Comparison of ENCODE assay signal across 1 cellular context in genomic region chr20:49278817-49279676, GRCh38.
TF ChIP-seq lines count a peak whose summit lies in the region.

No MANE protein-coding gene starts in this region.

TF ChIP-seq in K562, 482 proteins besides CTCF, POLR2A, EP300 and RAD21 (continued from another document and continues in another):
- TF ChIP-seq, protein P1, sequence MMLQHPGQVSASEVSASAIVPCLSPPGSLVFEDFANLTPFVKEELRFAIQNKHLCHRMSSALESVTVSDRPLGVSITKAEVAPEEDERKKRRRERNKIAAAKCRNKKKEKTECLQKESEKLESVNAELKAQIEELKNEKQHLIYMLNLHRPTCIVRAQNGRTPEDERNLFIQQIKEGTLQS (IDR thresholded peaks at IDR 0.05): no peak; the same call in 1 of the 2 replicates
- TF ChIP-seq, protein P1 (CRISPR knock-in tag; conservative IDR thresholded peaks at IDR 0.05): peak; percentile 10; the same call in 1 of the 2 replicates
- TF ChIP-seq, protein P2, sequence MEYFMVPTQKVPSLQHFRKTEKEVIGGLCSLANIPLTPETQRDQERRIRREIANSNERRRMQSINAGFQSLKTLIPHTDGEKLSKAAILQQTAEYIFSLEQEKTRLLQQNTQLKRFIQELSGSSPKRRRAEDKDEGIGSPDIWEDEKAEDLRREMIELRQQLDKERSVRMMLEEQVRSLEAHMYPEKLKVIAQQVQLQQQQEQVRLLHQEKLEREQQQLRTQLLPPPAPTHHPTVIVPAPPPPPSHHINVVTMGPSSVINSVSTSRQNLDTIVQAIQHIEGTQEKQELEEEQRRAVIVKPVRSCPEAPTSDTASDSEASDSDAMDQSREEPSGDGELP (CRISPR knock-in tag; IDR thresholded peaks at IDR 0.05; ENCODE audit: borderline replicate concordance): 0 out of 2 replicates have a peak, but pooled peaks have one; percentile 21
- TF ChIP-seq SNAPC5 (CRISPR knock-in tag; IDR thresholded peaks at IDR 0.05): no peak
- no peak for TF ChIP-seq ZNF174 (CRISPR knock-in tag; IDR thresholded peaks at IDR 0.05)
- TF ChIP-seq POLR2H (tag; IDR thresholded peaks at IDR 0.05; ENCODE audit: low read depth): peak; percentile 79
- TF ChIP-seq, protein P3, sequence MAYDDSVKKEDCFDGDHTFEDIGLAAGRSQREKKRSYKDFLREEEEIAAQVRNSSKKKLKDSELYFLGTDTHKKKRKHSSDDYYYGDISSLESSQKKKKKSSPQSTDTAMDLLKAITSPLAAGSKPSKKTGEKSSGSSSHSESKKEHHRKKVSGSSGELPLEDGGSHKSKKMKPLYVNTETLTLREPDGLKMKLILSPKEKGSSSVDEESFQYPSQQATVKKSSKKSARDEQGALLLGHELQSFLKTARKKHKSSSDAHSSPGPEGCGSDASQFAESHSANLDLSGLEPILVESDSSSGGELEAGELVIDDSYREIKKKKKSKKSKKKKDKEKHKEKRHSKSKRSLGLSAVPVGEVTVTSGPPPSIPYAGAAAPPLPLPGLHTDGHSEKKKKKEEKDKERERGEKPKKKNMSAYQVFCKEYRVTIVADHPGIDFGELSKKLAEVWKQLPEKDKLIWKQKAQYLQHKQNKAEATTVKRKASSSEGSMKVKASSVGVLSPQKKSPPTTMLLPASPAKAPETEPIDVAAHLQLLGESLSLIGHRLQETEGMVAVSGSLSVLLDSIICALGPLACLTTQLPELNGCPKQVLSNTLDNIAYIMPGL (CRISPR knock-in tag; IDR thresholded peaks at IDR 0.05): peak; percentile 64; the same call in 1 of the 2 replicates
- TF ChIP-seq CEBPG (CRISPR knock-in tag; IDR thresholded peaks at IDR 0.05): peak; percentile 59; the same call in 1 of the 2 replicates
- TF ChIP-seq CEBPG (tag; conservative IDR thresholded peaks at IDR 0.05 in 1 of 2, IDR thresholded peaks at IDR 0.05 in 1 of 2): peak; percentile 68 to 77
- TF ChIP-seq ZNF586 (CRISPR knock-in tag; conservative IDR thresholded peaks at IDR 0.05): no peak
- TF ChIP-seq MAX (CRISPR knock-in tag; IDR thresholded peaks at IDR 0.05): peak; percentile 40
- TF ChIP-seq TEAD4 (IDR thresholded peaks at IDR 0.05; ENCODE audit: low read length): peak; percentile 4; the same call in 1 of the 2 replicates
- no peak for TF ChIP-seq TEAD4 (CRISPR knock-in tag; IDR thresholded peaks at IDR 0.05; ENCODE audit: borderline replicate concordance)
- TF ChIP-seq ZNF217 (CRISPR knock-in tag; IDR thresholded peaks at IDR 0.05): no peak
- peak; percentile 87 for TF ChIP-seq GTF2E2 (tag; IDR thresholded peaks at IDR 0.05)
- peak; percentile 52; the same call in 1 of the 2 replicates for TF ChIP-seq SMARCA5 (IDR thresholded peaks at IDR 0.05)
- peak; percentile 40; the same call in 1 of the 2 replicates for TF ChIP-seq SMARCC2 (IDR thresholded peaks at IDR 0.05; ENCODE audit: low read depth)
- TF ChIP-seq, protein P4, sequence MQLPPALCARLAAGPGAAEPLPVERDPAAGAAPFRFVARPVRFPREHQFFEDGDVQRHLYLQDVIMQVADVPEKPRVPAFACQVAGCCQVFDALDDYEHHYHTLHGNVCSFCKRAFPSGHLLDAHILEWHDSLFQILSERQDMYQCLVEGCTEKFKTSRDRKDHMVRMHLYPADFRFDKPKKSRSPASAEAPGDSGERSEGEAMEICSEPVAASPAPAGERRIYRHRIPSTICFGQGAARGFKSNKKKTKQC (CRISPR knock-in tag; IDR thresholded peaks at IDR 0.05): peak; percentile 3; the same call in 1 of the 2 replicates
- TF ChIP-seq, protein P5, sequence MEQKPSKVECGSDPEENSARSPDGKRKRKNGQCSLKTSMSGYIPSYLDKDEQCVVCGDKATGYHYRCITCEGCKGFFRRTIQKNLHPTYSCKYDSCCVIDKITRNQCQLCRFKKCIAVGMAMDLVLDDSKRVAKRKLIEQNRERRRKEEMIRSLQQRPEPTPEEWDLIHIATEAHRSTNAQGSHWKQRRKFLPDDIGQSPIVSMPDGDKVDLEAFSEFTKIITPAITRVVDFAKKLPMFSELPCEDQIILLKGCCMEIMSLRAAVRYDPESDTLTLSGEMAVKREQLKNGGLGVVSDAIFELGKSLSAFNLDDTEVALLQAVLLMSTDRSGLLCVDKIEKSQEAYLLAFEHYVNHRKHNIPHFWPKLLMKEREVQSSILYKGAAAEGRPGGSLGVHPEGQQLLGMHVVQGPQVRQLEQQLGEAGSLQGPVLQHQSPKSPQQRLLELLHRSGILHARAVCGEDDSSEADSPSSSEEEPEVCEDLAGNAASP (IDR thresholded peaks at IDR 0.05): peak; percentile 3; the same call in 1 of the 2 replicates
- TF ChIP-seq, protein P6, sequence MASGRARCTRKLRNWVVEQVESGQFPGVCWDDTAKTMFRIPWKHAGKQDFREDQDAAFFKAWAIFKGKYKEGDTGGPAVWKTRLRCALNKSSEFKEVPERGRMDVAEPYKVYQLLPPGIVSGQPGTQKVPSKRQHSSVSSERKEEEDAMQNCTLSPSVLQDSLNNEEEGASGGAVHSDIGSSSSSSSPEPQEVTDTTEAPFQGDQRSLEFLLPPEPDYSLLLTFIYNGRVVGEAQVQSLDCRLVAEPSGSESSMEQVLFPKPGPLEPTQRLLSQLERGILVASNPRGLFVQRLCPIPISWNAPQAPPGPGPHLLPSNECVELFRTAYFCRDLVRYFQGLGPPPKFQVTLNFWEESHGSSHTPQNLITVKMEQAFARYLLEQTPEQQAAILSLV (tag; IDR thresholded peaks at IDR 0.05): 0 out of 2 replicates have a peak, but pooled peaks have one; percentile 35
- no peak for TF ChIP-seq ZNF518B (CRISPR knock-in tag; IDR thresholded peaks at IDR 0.05)
- TF ChIP-seq TGIF2 (CRISPR knock-in tag; IDR thresholded peaks at IDR 0.05): 0 out of 2 replicates have a peak, but pooled peaks have one; percentile 83
- TF ChIP-seq, protein P7, sequence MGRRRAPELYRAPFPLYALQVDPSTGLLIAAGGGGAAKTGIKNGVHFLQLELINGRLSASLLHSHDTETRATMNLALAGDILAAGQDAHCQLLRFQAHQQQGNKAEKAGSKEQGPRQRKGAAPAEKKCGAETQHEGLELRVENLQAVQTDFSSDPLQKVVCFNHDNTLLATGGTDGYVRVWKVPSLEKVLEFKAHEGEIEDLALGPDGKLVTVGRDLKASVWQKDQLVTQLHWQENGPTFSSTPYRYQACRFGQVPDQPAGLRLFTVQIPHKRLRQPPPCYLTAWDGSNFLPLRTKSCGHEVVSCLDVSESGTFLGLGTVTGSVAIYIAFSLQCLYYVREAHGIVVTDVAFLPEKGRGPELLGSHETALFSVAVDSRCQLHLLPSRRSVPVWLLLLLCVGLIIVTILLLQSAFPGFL (CRISPR knock-in tag; IDR thresholded peaks at IDR 0.05): 0 out of 2 replicates have a peak, but pooled peaks have one; percentile 89
- no peak; the same call in 1 of the 2 replicates for TF ChIP-seq PHF8 (IDR thresholded peaks at IDR 0.05; ENCODE audit: borderline replicate concordance, low read length)
- TF ChIP-seq, protein P8, sequence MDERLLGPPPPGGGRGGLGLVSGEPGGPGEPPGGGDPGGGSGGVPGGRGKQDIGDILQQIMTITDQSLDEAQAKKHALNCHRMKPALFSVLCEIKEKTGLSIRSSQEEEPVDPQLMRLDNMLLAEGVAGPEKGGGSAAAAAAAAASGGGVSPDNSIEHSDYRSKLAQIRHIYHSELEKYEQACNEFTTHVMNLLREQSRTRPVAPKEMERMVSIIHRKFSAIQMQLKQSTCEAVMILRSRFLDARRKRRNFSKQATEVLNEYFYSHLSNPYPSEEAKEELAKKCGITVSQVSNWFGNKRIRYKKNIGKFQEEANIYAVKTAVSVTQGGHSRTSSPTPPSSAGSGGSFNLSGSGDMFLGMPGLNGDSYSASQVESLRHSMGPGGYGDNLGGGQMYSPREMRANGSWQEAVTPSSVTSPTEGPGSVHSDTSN (CRISPR knock-in tag; IDR thresholded peaks at IDR 0.05; ENCODE audit: low read depth): no peak
- TF ChIP-seq, protein P8 (tag; conservative IDR thresholded peaks at IDR 0.05; ENCODE audit: low read depth): no peak
- no peak; the same call in 1 of the 2 replicates for TF ChIP-seq ZKSCAN8 (CRISPR knock-in tag; IDR thresholded peaks at IDR 0.05)
- TF ChIP-seq, protein P9, sequence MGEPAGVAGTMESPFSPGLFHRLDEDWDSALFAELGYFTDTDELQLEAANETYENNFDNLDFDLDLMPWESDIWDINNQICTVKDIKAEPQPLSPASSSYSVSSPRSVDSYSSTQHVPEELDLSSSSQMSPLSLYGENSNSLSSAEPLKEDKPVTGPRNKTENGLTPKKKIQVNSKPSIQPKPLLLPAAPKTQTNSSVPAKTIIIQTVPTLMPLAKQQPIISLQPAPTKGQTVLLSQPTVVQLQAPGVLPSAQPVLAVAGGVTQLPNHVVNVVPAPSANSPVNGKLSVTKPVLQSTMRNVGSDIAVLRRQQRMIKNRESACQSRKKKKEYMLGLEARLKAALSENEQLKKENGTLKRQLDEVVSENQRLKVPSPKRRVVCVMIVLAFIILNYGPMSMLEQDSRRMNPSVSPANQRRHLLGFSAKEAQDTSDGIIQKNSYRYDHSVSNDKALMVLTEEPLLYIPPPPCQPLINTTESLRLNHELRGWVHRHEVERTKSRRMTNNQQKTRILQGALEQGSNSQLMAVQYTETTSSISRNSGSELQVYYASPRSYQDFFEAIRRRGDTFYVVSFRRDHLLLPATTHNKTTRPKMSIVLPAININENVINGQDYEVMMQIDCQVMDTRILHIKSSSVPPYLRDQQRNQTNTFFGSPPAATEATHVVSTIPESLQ (CRISPR knock-in tag; IDR thresholded peaks at IDR 0.05): 0 out of 2 replicates have a peak, but pooled peaks have one; percentile 2
- TF ChIP-seq, protein P10, sequence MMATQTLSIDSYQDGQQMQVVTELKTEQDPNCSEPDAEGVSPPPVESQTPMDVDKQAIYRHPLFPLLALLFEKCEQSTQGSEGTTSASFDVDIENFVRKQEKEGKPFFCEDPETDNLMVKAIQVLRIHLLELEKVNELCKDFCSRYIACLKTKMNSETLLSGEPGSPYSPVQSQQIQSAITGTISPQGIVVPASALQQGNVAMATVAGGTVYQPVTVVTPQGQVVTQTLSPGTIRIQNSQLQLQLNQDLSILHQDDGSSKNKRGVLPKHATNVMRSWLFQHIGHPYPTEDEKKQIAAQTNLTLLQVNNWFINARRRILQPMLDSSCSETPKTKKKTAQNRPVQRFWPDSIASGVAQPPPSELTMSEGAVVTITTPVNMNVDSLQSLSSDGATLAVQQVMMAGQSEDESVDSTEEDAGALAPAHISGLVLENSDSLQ (IDR thresholded peaks at IDR 0.05): no peak
- TF ChIP-seq ZNF41 (CRISPR knock-in tag; conservative IDR thresholded peaks at IDR 0.05): no peak; the same call in 1 of the 2 replicates
- no peak for TF ChIP-seq BRF2 (IDR thresholded peaks at IDR 0.05; ENCODE audit: borderline replicate concordance, insufficient read depth, insufficient read length)
- no peak for TF ChIP-seq RFX1 (IDR thresholded peaks at IDR 0.05)
- peak; percentile 74 for TF ChIP-seq MAFG (tag; conservative IDR thresholded peaks at IDR 0.05)
- 0 out of 4 replicates have a peak, but pooled peaks of 1 of the 2 experiments have one; percentile 32 for TF ChIP-seq SIN3A (IDR thresholded peaks at IDR 0.05; ENCODE audit: borderline replicate concordance in 2 of 2, control insufficient read depth in 1 of 2, low read depth in 2 of 2, low read length in 2 of 2)
- no peak for TF ChIP-seq ZNF696 (CRISPR knock-in tag; conservative IDR thresholded peaks at IDR 0.05)
- TF ChIP-seq, protein P11, sequence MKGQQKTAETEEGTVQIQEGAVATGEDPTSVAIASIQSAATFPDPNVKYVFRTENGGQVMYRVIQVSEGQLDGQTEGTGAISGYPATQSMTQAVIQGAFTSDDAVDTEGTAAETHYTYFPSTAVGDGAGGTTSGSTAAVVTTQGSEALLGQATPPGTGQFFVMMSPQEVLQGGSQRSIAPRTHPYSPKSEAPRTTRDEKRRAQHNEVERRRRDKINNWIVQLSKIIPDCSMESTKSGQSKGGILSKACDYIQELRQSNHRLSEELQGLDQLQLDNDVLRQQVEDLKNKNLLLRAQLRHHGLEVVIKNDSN (CRISPR knock-in tag; IDR thresholded peaks at IDR 0.05): no peak
- TF ChIP-seq BRD4 (IDR thresholded peaks at IDR 0.05): peak; percentile 80; the same call in 1 of the 2 replicates
- peak; percentile 77; the same call in 1 of the 2 replicates for TF ChIP-seq KAT7 (CRISPR knock-in tag; IDR thresholded peaks at IDR 0.05; ENCODE audit: borderline replicate concordance)
